Comparison of ENCODE assay signal across 8 cellular contexts in genomic region chr19:9584073-9584833, GRCh38. TPM values are rescaled to one million over a fixed set of nuclear protein-coding genes. Genes with fewer than 3 reads are reported as not detected.
A peak's percentile ranks its signal among the peaks of the same experiment; 100 is the strongest.
DNase-seq lines count a peak whose midpoint lies in the region; ATAC-seq and TF ChIP-seq lines count a peak whose summit lies in the region.

TSS of gene ZNF121 (minus strand) at chr19:9584504. CDS start at chr19:9568097, 16,407 bp downstream.

- H3K79me2 ChIP-seq in neural cell (replicated peaks; ENCODE audit: insufficient read depth, low read length), result peaks cover 46% of the 10 kb centered on the region

- no peaks in the 10 kb centered on the region for H4K20me1 ChIP-seq in neural cell (ENCODE audit: insufficient read depth)

- H3K27ac ChIP-seq in neural cell (ENCODE audit: low read length) (peak within 1 kb of the TSS; percentile 96), stomach (peak within 1 kb of the TSS; percentile 88 to 96 (median 93))

- H3K27me3 ChIP-seq in neural cell (ENCODE audit: insufficient read depth, low read depth, low read length) (no peaks in the 10 kb centered on the region), stomach (peaks cover 0 to 13% (median 0%) of the 10 kb centered on the region in 3 donors)

- peak; percentile 68 for DNase-seq in DMS79 (lab: John Stamatoyannopoulos, UW)
- peak; percentile 38 for DNase-seq in LNCaP clone FGC (ENCODE audit: low read depth)
- DNase-seq in SHP77 (lab: John Stamatoyannopoulos, UW), result peak; percentile 79 to 86
- DNase-seq in activated gamma-delta T cell (lab: John Stamatoyannopoulos, UW), result peak; percentile 53
- peak; percentile 78 for DNase-seq in fibroblast of villous mesenchyme (ENCODE audit: low read depth)
- peak; percentile 85 for DNase-seq in stomach

- H3K9me3 ChIP-seq in neural cell (ENCODE audit: low read length) (peaks cover 6% of the 10 kb centered on the region), stomach (peaks cover 0 to 22% (median 12%) of the 10 kb centered on the region in 4 donors)

- no peaks in the 10 kb centered on the region for H3F3A ChIP-seq in neural cell (ENCODE audit: insufficient read depth, low read length, poor library complexity, severe bottlenecking)

- H3K36me3 ChIP-seq in neural cell (ENCODE audit: insufficient read depth, low read length), result peaks cover 1% of the 10 kb centered on the region
- H3K36me3 ChIP-seq in stomach, result peaks cover 6 to 30% (median 22%) of the 10 kb centered on the region in 4 donors

- no peak for TF ChIP-seq CTCF in LNCaP clone FGC (IDR thresholded peaks at IDR 0.05; ENCODE audit: control insufficient read depth, extremely low read depth, insufficient read depth)
- no peak for TF ChIP-seq CTCF in fibroblast of villous mesenchyme (IDR thresholded peaks at IDR 0.05; ENCODE audit: insufficient read depth, low read depth, low read length)
- no peak for TF ChIP-seq CTCF in neural cell (IDR thresholded peaks at IDR 0.05; ENCODE audit: poor library complexity, severe bottlenecking)
- TF ChIP-seq CTCF in stomach (IDR thresholded peaks at IDR 0.05), result peak in 1 of 7 experiments; percentile 14

- TF ChIP-seq POLR2A in stomach (IDR thresholded peaks at IDR 0.05), result no peak

- H3K4me1 ChIP-seq in stomach, result peaks cover 8 to 28% (median 19%) of the 10 kb centered on the region in 4 donors

- TF ChIP-seq EP300 in neural cell (conservative IDR thresholded peaks at IDR 0.05; ENCODE audit: poor library complexity, severe bottlenecking) (peak; percentile 56), stomach (IDR thresholded peaks at IDR 0.05) (peak; percentile 24)

- TF ChIP-seq RAD21 in neural cell (conservative IDR thresholded peaks at IDR 0.05), result no peak

- H3K4me3 ChIP-seq in LNCaP clone FGC (ENCODE audit: low read depth, low read length) (peak within 1 kb of the TSS; percentile 95), fibroblast of villous mesenchyme (ENCODE audit: low read depth, low read length) (peak within 1 kb of the TSS; percentile 86), neural cell (ENCODE audit: low read length) (peak within 1 kb of the TSS; percentile 99), stomach (peak within 1 kb of the TSS; percentile 68 to 90 (median 80))

- ATAC-seq in GM21786 (IDR thresholded peaks at IDR 0.05; ENCODE audit: unreplicated experiment), result peak; percentile 83

- 0 to 1% (median 0%) methylated on average over 17 to 51 of the region's 51 CpGs for WGBS in stomach, 5 donors

- H3K4me2 ChIP-seq in neural cell (ENCODE audit: low read length), result peak within 1 kb of the TSS; percentile 61

- peak within 1 kb of the TSS; percentile 97 for H3K9ac ChIP-seq in neural cell (ENCODE audit: low read length)

- H3K9me2 ChIP-seq in neural cell (ENCODE audit: insufficient read depth, low read length), result no peaks in the 10 kb centered on the region

- H2AFZ ChIP-seq in neural cell (ENCODE audit: low read depth, low read length), result peak within 1 kb of the TSS; percentile 99

- intact Hi-C loops in stomach (cut with DNase I; ENCODE audit: low total_unique reads), result loop anchor here (10.0 kb wide), 1 partner anchor 211 kb away; no protein-coding TSS in a partner anchor

TF ChIP-seq in neural cell, 6 proteins besides CTCF, POLR2A, EP300 and RAD21:
- peak; percentile 27 for TF ChIP-seq SMC3 (conservative IDR thresholded peaks at IDR 0.05; ENCODE audit: poor library complexity)
- peak; percentile 98 for TF ChIP-seq MXI1 (conservative IDR thresholded peaks at IDR 0.05; ENCODE audit: poor library complexity, severe bottlenecking)
- peak; percentile 75 for TF ChIP-seq REST (IDR thresholded peaks at IDR 0.05; ENCODE audit: borderline replicate concordance)
- TF ChIP-seq TAF1 (IDR thresholded peaks at IDR 0.05; ENCODE audit: low read depth), result no peak
- TF ChIP-seq POLR2AphosphoS5 (IDR thresholded peaks at IDR 0.05), result peak; percentile 95
- TF ChIP-seq EZH2 (IDR thresholded peaks at IDR 0.05; ENCODE audit: borderline replicate concordance, insufficient read depth, low read length, poor library complexity, severe bottlenecking), result no peak
TF ChIP-seq in neural cell: peak in this region for 4.

RNA-seq across cellular contexts. Expression of gene ZNF121, which starts in this region (rescaled TPM):
- total RNA-seq in fibroblast of villous mesenchyme (24.2 and 45.3 TPM in 2 replicates), stomach (10 to 100 TPM in 4 of 5 donors, 1 to 10 TPM in 1; 4.1 to 72.4 (median 27.4) TPM)
- polyA plus RNA-seq in neural cell (29.5 and 32.4 TPM in 2 replicates), stomach (1 to 10 TPM; 1.8 to 6.2 (median 2.8) TPM)
- 157 and 165 TPM in 2 replicates for polyA minus RNA-seq in neural cell

Comparison
In these comparisons a context has a peak if more than half of its experiments do, and no peak if none do; other contexts are left out.
1. Peak in every context shown above with its lines: DNase-seq, ATAC-seq, H3K4me3 ChIP-seq and H3K27ac ChIP-seq.